In genomic region chr1:93021539-93022134, GRCh38 we compare ENCODE assay signal across 8 cellular contexts. TPM values are rescaled to one million over a fixed set of nuclear protein-coding genes. Genes with fewer than 3 reads are reported as not detected.
DNase-seq lines count a peak whose midpoint lies in the region; TF ChIP-seq lines count a peak whose summit lies in the region.

No MANE protein-coding gene starts in this region.

- H3K27ac ChIP-seq in SJCRH30 (no peak overlapping the region), esophagus muscularis mucosa (replicated peaks in 1 of 4) (no peak overlapping the region), ovary (no peak overlapping the region)

- H3K4me1 ChIP-seq in SJCRH30 (no peaks in the 10 kb centered on the region), esophagus muscularis mucosa (peaks cover 0 to under 1% (median under 1%) of the 10 kb centered on the region in 4 donors), ovary (ENCODE audit: insufficient read depth) (no peaks in the 10 kb centered on the region)

- no peaks in the 10 kb centered on the region for H3K9me3 ChIP-seq in SJCRH30 (replicated peaks)
- no peaks in the 10 kb centered on the region for H3K9me3 ChIP-seq in esophagus muscularis mucosa
- no peaks in the 10 kb centered on the region for H3K9me3 ChIP-seq in ovary

- intact Hi-C loops in esophagus muscularis mucosa (cut with DNase I) (no loop called here), ovary (cut with DNase I) (no loop called here), lower leg skin (cut with DNase I; ENCODE audit: low total_unique reads) (no loop called here)

- TF ChIP-seq CTCF in GM20000 (IDR thresholded peaks at IDR 0.05; ENCODE audit: extremely low read depth, missing control alignments): peak; percentile 66
- peak; percentile 60 to 81 (median 66) for TF ChIP-seq CTCF in esophagus muscularis mucosa (IDR thresholded peaks at IDR 0.05)
- peak in 2 of 3 donors; percentile 18 to 19 for TF ChIP-seq CTCF in ovary (IDR thresholded peaks at IDR 0.05)
- TF ChIP-seq CTCF in lower leg skin (IDR thresholded peaks at IDR 0.05): no peak

- H3K36me3 ChIP-seq in SJCRH30: no peaks in the 10 kb centered on the region
- no peaks in the 10 kb centered on the region for H3K36me3 ChIP-seq in esophagus muscularis mucosa
- H3K36me3 ChIP-seq in ovary: no peaks in the 10 kb centered on the region

- TF ChIP-seq POLR2A in esophagus muscularis mucosa (IDR thresholded peaks at IDR 0.05; ENCODE audit: low read depth) (no peak), ovary (IDR thresholded peaks at IDR 0.05) (no peak), lower leg skin (IDR thresholded peaks at IDR 0.05) (no peak)

- TF ChIP-seq EP300 in esophagus muscularis mucosa (IDR thresholded peaks at IDR 0.05) (no peak), ovary (IDR thresholded peaks at IDR 0.05) (no peak)

- DNase-seq in DMS53 (lab: John Stamatoyannopoulos, UW) (peak; percentile 89), GM20000 (ENCODE audit: low spot score) (peak; percentile 61), LHCN-M2 (ENCODE audit: low read depth) (peak; percentile 41), SJCRH30 (peak; percentile 14 to 64), esophagus muscularis mucosa (ENCODE audit: extremely low spot score) (no peak), ovary (no peak), lower leg skin (ENCODE audit: low spot score in 2 of 2) (no peak)
- no peak for DNase-seq in activated T-cell treated with anti-CD3 and anti-CD28 coated beads, Interleukin-2, amount 50 U/mL, for 1 hour

- WGBS in esophagus muscularis mucosa: 9% methylated on average over 4 of the region's 4 CpGs
- WGBS in ovary, 3 donors: 4 to 6% (median 5%) methylated on average over 4 of the region's 4 CpGs
- WGBS in lower leg skin, 2 donors: 6 to 9% methylated on average over 4 of the region's 4 CpGs

- H3K27me3 ChIP-seq in SJCRH30 (no peaks in the 10 kb centered on the region), esophagus muscularis mucosa (no peaks in the 10 kb centered on the region), ovary (no peaks in the 10 kb centered on the region)

- H3K4me3 ChIP-seq in SJCRH30 (no peak overlapping the region), esophagus muscularis mucosa (no peak overlapping the region), ovary (no peak overlapping the region), lower leg skin (ENCODE audit: low read depth, poor library complexity, severe bottlenecking) (no peak overlapping the region)

RNA-seq across cellular contexts. Expression of gene MTF2, which starts 57.4 kb away (rescaled TPM):
- total RNA-seq in LHCN-M2 (2014; rRNA removed): 13.3 and 17.4 TPM in 2 replicates
- 5.9 TPM for polyA plus RNA-seq in LHCN-M2 (2012)
- total RNA-seq in SJCRH30 (2014; rRNA removed; shearing (Covaris generic)): 49.6 and 57.2 TPM in 2 replicates
- 10 to 100 TPM in 2 of 4 donors, 1 to 10 TPM in 2; 7.1 to 13.4 (median 9.9) TPM for total RNA-seq in esophagus muscularis mucosa
- total RNA-seq in ovary: 10 to 100 TPM; 14.8 to 27.4 (median 25.2) TPM
- 10 to 100 TPM in 1 of 2 donors, 1 to 10 TPM in 1; 9.7 to 11.4 TPM for polyA plus RNA-seq in ovary
- total RNA-seq in lower leg skin: 10 to 100 TPM; 10.2 to 21.8 (median 16.0) TPM

Comparison
In these comparisons a context has a peak if more than half of its experiments do, and no peak if none do; other contexts are left out.
1. DNase-seq: peak in DMS53 (single experiment), GM20000 (single experiment), LHCN-M2 (single experiment) and SJCRH30 (2 of 2); none in esophagus muscularis mucosa (single experiment), ovary (0 of 5), activated T-cell treated with anti-CD3 and anti-CD28 coated beads, Interleukin-2, amount 50 U/mL, for 1 hour (single experiment) and lower leg skin (0 of 2).
2. CTCF ChIP-seq: peak in GM20000 (single experiment), esophagus muscularis mucosa (3 of 3) and ovary (2 of 3); none in lower leg skin (0 of 3).